ENCODE assay signal across 1 cellular context in the genomic region with DNA sequence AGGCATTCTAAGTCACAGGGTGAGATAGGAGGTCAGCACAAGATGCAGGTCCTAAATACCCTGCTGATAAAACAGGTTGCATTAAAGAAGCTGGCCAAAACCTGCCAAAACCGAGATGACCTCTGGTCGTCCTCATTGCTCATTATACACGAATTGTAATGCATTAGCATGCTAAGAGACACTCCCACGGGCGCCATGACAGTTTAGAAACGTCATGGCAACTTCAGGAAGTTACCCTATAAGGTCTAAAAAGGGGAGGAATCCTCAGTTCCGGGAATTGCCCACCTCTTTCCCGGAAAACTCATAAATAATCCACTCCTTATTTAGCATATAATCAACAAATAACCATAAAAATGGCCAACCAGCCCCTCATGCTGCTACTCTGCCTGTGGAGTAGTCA.
TF ChIP-seq lines count a peak whose summit lies in the region.

No MANE protein-coding gene starts in this region.

TF ChIP-seq in H1, 55 proteins besides CTCF, POLR2A, EP300 and RAD21:
- no peak for TF ChIP-seq SP2 (IDR thresholded peaks at IDR 0.05; ENCODE audit: low read length)
- 0 out of 2 replicates have a peak, but pooled peaks have one; percentile 55 for TF ChIP-seq YY1 (IDR thresholded peaks at IDR 0.05; ENCODE audit: low read depth, low read length)
TF ChIP-seq in H1: peak in this region for 1.
